8 cellular contexts compared by ENCODE assay signal in genomic region chr22:49825944-49826602, GRCh38. TPM values are rescaled to one million over a fixed set of nuclear protein-coding genes. Genes with fewer than 3 reads are reported as not detected.
DNase-seq lines count a peak whose midpoint lies in the region; ATAC-seq and TF ChIP-seq lines count a peak whose summit lies in the region.

No MANE protein-coding gene starts in this region.

- H3K36me3 ChIP-seq in body of pancreas (replicated peaks in 1 of 2; ENCODE audit: insufficient read depth in 1 of 2, low read depth in 2 of 2), result peaks cover 0 to 10% of the 10 kb centered on the region in 2 donors

- no peak for ATAC-seq in body of pancreas

- H3K4me3 ChIP-seq in GM12875 (ENCODE audit: low read depth, low read length), result peak overlapping the region; percentile 69
- H3K4me3 ChIP-seq in body of pancreas, result peak overlapping the region; percentile 35 to 67

- TF ChIP-seq CTCF in GM12875 (IDR thresholded peaks at IDR 0.05; ENCODE audit: borderline replicate concordance, insufficient read depth, low read depth, low read length) (no peak), body of pancreas (IDR thresholded peaks at IDR 0.05) (no peak), GM10266 (IDR thresholded peaks at IDR 0.05; ENCODE audit: control insufficient read depth, insufficient read depth, low read depth, missing control alignments) (no peak)

- peaks cover 52% of the 10 kb centered on the region for H3K4me1 ChIP-seq in body of pancreas

- intact Hi-C loops in body of pancreas (cut with DNase I), result no loop called here

- whole genome bisulfite sequencing in body of pancreas, 2 donors, result 18 to 20% methylated on average over 17 to 31 of the region's 31 CpGs

- H3K27ac ChIP-seq in body of pancreas, result peak overlapping the region in 3 of 4 donors; percentile 86 to 93 (median 89)

- no peaks in the 10 kb centered on the region for H3K27me3 ChIP-seq in body of pancreas

- H3K9me3 ChIP-seq in body of pancreas, result no peaks in the 10 kb centered on the region

- TF ChIP-seq POLR2A in body of pancreas (IDR thresholded peaks at IDR 0.05), result peak in 1 of 3 donors; percentile 11

- DNase-seq in T-helper 22 cell (ENCODE audit: low read depth) (peak; percentile 56), body of pancreas (no peak), lung microvascular endothelial cell (ENCODE audit: low read depth in 2 of 2) (peak; percentile 26 to 50), GM10266 (ENCODE audit: extremely low spot score) (no peak), AG08395 (ENCODE audit: low spot score) (no peak), NCI-H2227 treated with DMSO at 0.1 percent for 48 hours (lab: John Stamatoyannopoulos, UW) (no peak)
- DNase-seq in stimulated activated CD8-positive, alpha-beta memory T cell treated with anti-CD3 and anti-CD28 coated beads, Interleukin-4, amount 100 ng/mL, for 1 hour (ENCODE audit: low read depth in 2 of 2, low spot score in 1 of 2), result peak; percentile 36 to 54

RNA-seq across cellular contexts. Expression of gene BRD1, which starts 1.6 kb away (rescaled TPM):
- 10 to 100 TPM; 21.8 to 36.9 TPM for total RNA-seq in body of pancreas
- total RNA-seq in lung microvascular endothelial cell, result 15.3 and 23.6 TPM in 2 replicates

RNA-seq across cellular contexts. Expression of gene ZBED4, which starts 27.6 kb away (rescaled TPM):
- 10 to 100 TPM in 1 of 2 donors, 1 to 10 TPM in 1; 9.6 to 17.1 TPM for total RNA-seq in body of pancreas
- 8.7 and 13.5 TPM in 2 replicates for total RNA-seq in lung microvascular endothelial cell

Comparison
In these comparisons a context has a peak if more than half of its experiments do, and no peak if none do; other contexts are left out.
1. DNase-seq: peak in T-helper 22 cell (single experiment), lung microvascular endothelial cell (2 of 2) and stimulated activated CD8-positive, alpha-beta memory T cell treated with anti-CD3 and anti-CD28 coated beads, Interleukin-4, amount 100 ng/mL, for 1 hour (2 of 2); none in body of pancreas (0 of 4), GM10266 (single experiment), AG08395 (single experiment) and NCI-H2227 treated with DMSO at 0.1 percent for 48 hours (single experiment).